Comparison of ENCODE assay signal across 35 cellular contexts in the genomic region with DNA sequence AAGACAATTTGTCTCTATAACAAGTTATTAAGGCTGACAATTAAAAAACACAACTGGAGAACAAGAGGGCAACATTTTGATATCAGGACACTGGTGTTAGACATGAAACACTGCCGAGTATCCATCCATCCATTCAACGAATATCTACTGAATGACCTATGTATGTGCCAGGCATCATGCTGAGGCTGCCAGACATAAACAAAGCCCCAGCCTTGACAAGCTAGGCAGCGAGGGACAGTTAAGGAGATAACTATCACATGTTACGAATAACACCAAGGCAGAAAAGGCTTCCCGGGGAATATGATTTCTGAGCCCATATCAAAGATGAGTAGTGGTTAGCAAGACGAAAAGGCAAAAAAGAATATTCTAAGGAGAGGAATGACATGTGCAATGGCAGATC.
"Had no signal": no experiment of that assay in that cellular context is flagged by ENCODE, and none has a peak within 500 bp of the region (broad histone marks: within the 10 kb centered on the region; RNA-seq: fewer than 3 reads in every experiment).

No MANE protein-coding gene starts in this region.

- H3K27ac Mint-ChIP-seq: activated B cell treated with CpG ODN at 0.5 μM for 24 hours; activated CD4-positive, alpha-beta memory T cell treated with anti-CD3 and anti-CD28 coated beads, Interleukin-2, amount 10 ng/mL, durations not matched to agents 7 days and 5 days; activated CD4-positive, alpha-beta T cell treated with anti-CD3 and anti-CD28 coated beads for 36 hours; activated CD4-positive, alpha-beta T cell treated with anti-CD3 and anti-CD28 coated beads, Interleukin-2, amount 10 ng/mL, durations not matched to agents 24 days and 14 days; activated naive CD8-positive, alpha-beta T cell; activated T-cell treated with anti-CD3 and anti-CD28 coated beads, Interleukin-2, amount 50 U/mL, for 24 hours; activated T-cell treated with anti-CD3 and anti-CD28 coated beads, Interleukin-2, amount 50 U/mL, for 72 hours; activated T-helper 17 cell treated with anti-CD3 and anti-CD28 coated beads, Interleukin-2, amount 50 U/mL, for 72 hours; dendritic cell treated with granulocyte-macrophage colony-stimulating factor and Interleukin-4, amounts not matched to agents 40 ng/mL and 50 ng/mL, for 4 days; effector memory CD8-positive, alpha-beta T cell; T-cell; T-helper 1 cell treated with Interleukin-12 subunit alpha and Interleukin-12 subunit beta and Interleukin-4 antibody, amounts not matched to agents 30 μg/mL and 1 μg/mL, for 36 hours had no signal

- H3K9me3 Mint-ChIP-seq: activated B cell treated with CpG ODN at 0.5 μM for 24 hours; activated CD4-positive, alpha-beta memory T cell treated with anti-CD3 and anti-CD28 coated beads, Interleukin-2, amount 10 ng/mL, durations not matched to agents 7 days and 5 days; activated CD4-positive, alpha-beta T cell treated with anti-CD3 and anti-CD28 coated beads, Interleukin-2, amount 10 ng/mL, durations not matched to agents 24 days and 14 days; activated T-cell treated with anti-CD3 and anti-CD28 coated beads, Interleukin-2, amount 50 U/mL, for 24 hours; activated T-cell treated with anti-CD3 and anti-CD28 coated beads, Interleukin-2, amount 50 U/mL, for 72 hours; activated T-helper 17 cell treated with anti-CD3 and anti-CD28 coated beads, Interleukin-2, amount 50 U/mL, for 72 hours; central memory CD8-positive, alpha-beta T cell; dendritic cell treated with granulocyte-macrophage colony-stimulating factor and Interleukin-4, amounts not matched to agents 40 ng/mL and 50 ng/mL, for 4 days; effector memory CD8-positive, alpha-beta T cell; T-cell; T-helper 1 cell treated with Interleukin-12 subunit alpha and Interleukin-12 subunit beta and Interleukin-4 antibody, amounts not matched to agents 30 μg/mL and 1 μg/mL, for 36 hours had no signal

- ATAC-seq: activated CD4-positive, alpha-beta T cell treated with anti-CD3 and anti-CD28 coated beads for 36 hours; activated CD4-positive, CD25-positive, alpha-beta regulatory T cell treated with anti-CD3 and anti-CD28 coated beads, Interleukin-2, amount 50 U/mL, for 24 hours; activated T-cell treated with anti-CD3 and anti-CD28 coated beads, Interleukin-2, amount 50 U/mL, for 72 hours; activated T-helper 17 cell treated with anti-CD3 and anti-CD28 coated beads, Interleukin-2, amount 50 U/mL, for 72 hours; effector memory CD8-positive, alpha-beta T cell; esophagus mucosa; T-cell had no signal

- H3K4me1 Mint-ChIP-seq: activated B cell treated with CpG ODN at 0.5 μM for 24 hours; activated CD4-positive, alpha-beta memory T cell treated with anti-CD3 and anti-CD28 coated beads, Interleukin-2, amount 10 ng/mL, durations not matched to agents 7 days and 5 days; activated CD4-positive, alpha-beta T cell treated with anti-CD3 and anti-CD28 coated beads for 36 hours; activated CD4-positive, alpha-beta T cell treated with anti-CD3 and anti-CD28 coated beads, Interleukin-2, amount 10 ng/mL, durations not matched to agents 24 days and 14 days; central memory CD8-positive, alpha-beta T cell; T-cell had no signal

- DNase-seq: activated B cell treated with CpG ODN at 0.5 μM for 24 hours; activated CD4-positive, alpha-beta memory T cell treated with anti-CD3 and anti-CD28 coated beads, Interleukin-2, amount 10 ng/mL, durations not matched to agents 7 days and 5 days; activated CD4-positive, alpha-beta T cell treated with anti-CD3 and anti-CD28 coated beads for 36 hours; activated CD4-positive, alpha-beta T cell treated with anti-CD3 and anti-CD28 coated beads, Interleukin-2, amount 10 ng/mL, durations not matched to agents 24 days and 14 days; activated CD4-positive, alpha-beta T cell treated with anti-CD3 and anti-CD28 coated beads, Interleukin-2, amount 50 U/mL, for 4 hours; activated CD8-positive, alpha-beta memory T cell treated with anti-CD3 and anti-CD28 coated beads, Interleukin-2, amount 50 U/mL, for 48 hours; activated effector memory CD4-positive, alpha-beta T cell treated with Interleukin-2 at 50 U/mL for 16 hours; activated gamma-delta T cell treated with Interleukin-2 at 50 U/mL for 16 hours; activated naive CD4-positive, alpha-beta T cell treated with anti-CD3 and anti-CD28 coated beads, Interleukin-2, amount 50 U/mL, for 16 hours; activated naive CD4-positive, alpha-beta T cell treated with Interleukin-2 at 50 U/mL for 16 hours; activated T-cell treated with anti-CD3 and anti-CD28 coated beads for 4 hours; activated T-cell treated with anti-CD3 and anti-CD28 coated beads, Interleukin-2, amount 50 U/mL, for 24 hours; activated T-cell treated with anti-CD3 and anti-CD28 coated beads, Interleukin-2, amount 50 U/mL, for 72 hours; amniotic stem cell; anterior cingulate cortex; brain microvascular endothelial cell; dorsolateral prefrontal cortex; effector memory CD8-positive, alpha-beta T cell; foreskin fibroblast; head of caudate nucleus; SW 1271; T-cell; T-helper 9 cell; WERI-Rb-1 had no signal

- H3K4me3 ChIP-seq: coronary artery, dorsolateral prefrontal cortex had no signal

- FAIRE-seq: astrocyte, bronchial epithelial cell, endometrium had no signal

- H3K27me3 ChIP-seq: brain microvascular endothelial cell, dorsolateral prefrontal cortex had no signal

- H3K27me3 Mint-ChIP-seq: activated B cell treated with CpG ODN at 0.5 μM for 24 hours; activated CD4-positive, alpha-beta memory T cell treated with anti-CD3 and anti-CD28 coated beads, Interleukin-2, amount 10 ng/mL, durations not matched to agents 7 days and 5 days; activated CD4-positive, alpha-beta T cell treated with anti-CD3 and anti-CD28 coated beads for 36 hours; activated CD4-positive, alpha-beta T cell treated with anti-CD3 and anti-CD28 coated beads, Interleukin-2, amount 10 ng/mL, durations not matched to agents 24 days and 14 days; activated naive CD8-positive, alpha-beta T cell; activated T-cell treated with anti-CD3 and anti-CD28 coated beads, Interleukin-2, amount 50 U/mL, for 24 hours; activated T-helper 17 cell treated with anti-CD3 and anti-CD28 coated beads, Interleukin-2, amount 50 U/mL, for 72 hours; central memory CD8-positive, alpha-beta T cell; dendritic cell treated with granulocyte-macrophage colony-stimulating factor and Interleukin-4, amounts not matched to agents 40 ng/mL and 50 ng/mL, for 4 days; effector memory CD8-positive, alpha-beta T cell; T-cell had no signal

- H3K4me3 Mint-ChIP-seq: activated B cell treated with CpG ODN at 0.5 μM for 24 hours; activated CD4-positive, alpha-beta memory T cell treated with anti-CD3 and anti-CD28 coated beads, Interleukin-2, amount 10 ng/mL, durations not matched to agents 7 days and 5 days; activated CD4-positive, alpha-beta T cell treated with anti-CD3 and anti-CD28 coated beads for 36 hours; activated CD4-positive, alpha-beta T cell treated with anti-CD3 and anti-CD28 coated beads, Interleukin-2, amount 10 ng/mL, durations not matched to agents 24 days and 14 days; activated naive CD8-positive, alpha-beta T cell; activated T-cell treated with anti-CD3 and anti-CD28 coated beads, Interleukin-2, amount 50 U/mL, for 24 hours; activated T-cell treated with anti-CD3 and anti-CD28 coated beads, Interleukin-2, amount 50 U/mL, for 72 hours; activated T-helper 17 cell treated with anti-CD3 and anti-CD28 coated beads, Interleukin-2, amount 50 U/mL, for 72 hours; central memory CD8-positive, alpha-beta T cell; dendritic cell treated with granulocyte-macrophage colony-stimulating factor and Interleukin-4, amounts not matched to agents 40 ng/mL and 50 ng/mL, for 4 days; effector memory CD8-positive, alpha-beta T cell; T-cell; T-helper 1 cell treated with Interleukin-12 subunit alpha and Interleukin-12 subunit beta and Interleukin-4 antibody, amounts not matched to agents 30 μg/mL and 1 μg/mL, for 36 hours had no signal

- H3K27ac ChIP-seq: brain microvascular endothelial cell, coronary artery, dorsolateral prefrontal cortex, WERI-Rb-1 had no signal
